Comparison of ENCODE assay signal across 15 cellular contexts in the genomic region with DNA sequence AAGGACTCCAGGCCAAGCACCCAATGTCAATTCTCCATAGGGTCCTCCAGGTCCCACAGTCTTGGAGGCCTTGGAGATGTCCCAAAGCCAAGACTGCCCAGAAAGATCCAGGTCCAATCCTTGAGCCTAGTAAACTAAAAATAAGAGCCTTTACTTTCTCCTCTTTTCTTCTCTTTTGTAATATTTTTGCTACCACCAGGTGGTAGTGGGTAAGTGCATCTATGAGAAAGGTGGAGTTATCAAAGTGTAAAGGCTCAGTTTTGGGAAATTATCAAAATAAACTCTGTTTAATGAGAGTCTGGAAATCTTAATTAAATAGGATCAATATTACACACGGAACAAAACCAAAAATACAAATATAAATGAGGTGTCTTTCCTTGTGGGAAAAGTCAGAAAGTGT.
"Had no signal": no experiment of that assay in that cellular context is flagged by ENCODE, and none has a peak within 500 bp of the region (broad histone marks: within the 10 kb centered on the region; RNA-seq: fewer than 3 reads in every experiment).

No MANE protein-coding gene starts in this region.

- ATAC-seq: activated CD4-positive, CD25-positive, alpha-beta regulatory T cell treated with anti-CD3 and anti-CD28 coated beads, Interleukin-2, amount 50 U/mL, for 24 hours; activated naive CD4-positive, alpha-beta T cell treated with anti-CD3 and anti-CD28 coated beads, Interleukin-2, amount 50 U/mL, for 72 hours; T-helper 17 cell had no signal

- H3K4me3 ChIP-seq: dorsolateral prefrontal cortex, esophagus squamous epithelium, left ventricle myocardium inferior had no signal

- DNase-seq: activated effector memory CD4-positive, alpha-beta T cell treated with anti-CD3 and anti-CD28 coated beads, Interleukin-2, amount 50 U/mL, for 16 hours; activated T-cell treated with anti-CD3 and anti-CD28 coated beads, Interleukin-2, amount 50 U/mL, for 24 hours; amygdala; dorsolateral prefrontal cortex; esophagus squamous epithelium; foreskin melanocyte; left ventricle myocardium inferior; mesenchymal stem cell; stimulated activated CD4-positive, alpha-beta T cell treated with anti-CD3 and anti-CD28 coated beads, Interleukin-4, amount 100 ng/mL, for 1 hour; stimulated activated CD8-positive, alpha-beta memory T cell treated with anti-CD3 and anti-CD28 coated beads, Interleukin-4, amount 100 ng/mL, for 48 hours; T-helper 17 cell had no signal

- H3K27ac ChIP-seq: dorsolateral prefrontal cortex, esophagus squamous epithelium, left ventricle myocardium inferior had no signal

- H3K27me3 ChIP-seq: esophagus squamous epithelium had no signal

- H3K4me1 ChIP-seq: esophagus squamous epithelium had no signal

- H3K36me3 ChIP-seq: esophagus squamous epithelium, left ventricle myocardium inferior had no signal

- FAIRE-seq: endometrium, keratinocyte had no signal
